ENCODE assay signal across 1 cellular context in genomic region chr3:72018339-72018984, GRCh38.
TF ChIP-seq lines count a peak whose summit lies in the region.

No MANE protein-coding gene starts in this region.

TF ChIP-seq in K562, 482 proteins besides CTCF, POLR2A, EP300 and RAD21 (continued from another document):
- TF ChIP-seq ZBTB49 (CRISPR knock-in tag; IDR thresholded peaks at IDR 0.05; ENCODE audit: borderline replicate concordance) (no peak), ASH1L (IDR thresholded peaks at IDR 0.05; ENCODE audit: borderline replicate concordance, low read depth, partially characterized antibody) (no peak), CBFA2T3 (IDR thresholded peaks at IDR 0.05) (peak; percentile 25; the same call in 1 of the 2 replicates), RCOR1 (IDR thresholded peaks at IDR 0.05; ENCODE audit: borderline replicate concordance in 1 of 2, low read depth in 2 of 2, low read length in 2 of 2) (0 out of 4 replicates have a peak, but pooled peaks of 1 of the 2 experiments have one; percentile 51), NFE2 (IDR thresholded peaks at IDR 0.05; ENCODE audit: low read depth) (peak; percentile 97), HOXB6 (CRISPR knock-in tag; IDR thresholded peaks at IDR 0.05; ENCODE audit: borderline replicate concordance) (no peak), ZNF644 (tag; IDR thresholded peaks at IDR 0.05; ENCODE audit: low read depth) (0 out of 2 replicates have a peak, but pooled peaks have one; percentile 28), ZNF592 (IDR thresholded peaks at IDR 0.05) (peak; percentile 74; the same call in 1 of the 2 replicates), RBM15 (IDR thresholded peaks at IDR 0.05; ENCODE audit: insufficient read depth, low read length) (no peak), NR2C2 (CRISPR knock-in tag; IDR thresholded peaks at IDR 0.05) (no peak), NR2C2 (tag; IDR thresholded peaks at IDR 0.05) (0 out of 2 replicates have a peak, but pooled peaks have one; percentile 58), PBX2 (CRISPR knock-in tag; IDR thresholded peaks at IDR 0.05; ENCODE audit: low read depth) (no peak), PBX2 (tag; conservative IDR thresholded peaks at IDR 0.05; ENCODE audit: low read depth) (no peak; the same call in 1 of the 2 replicates), ZNF232 (CRISPR knock-in tag; IDR thresholded peaks at IDR 0.05) (no peak), EP400 (IDR thresholded peaks at IDR 0.05) (no peak), MAFK (IDR thresholded peaks at IDR 0.05; ENCODE audit: low read length) (peak; percentile 98), RNF2 (IDR thresholded peaks at IDR 0.05) (0 out of 2 replicates have a peak, but pooled peaks have one; percentile 20), ARNT (IDR thresholded peaks at IDR 0.05) (0 out of 4 replicates have a peak, but pooled peaks of 1 of the 2 experiments have one; percentile 21), SPI1 (IDR thresholded peaks at IDR 0.05; ENCODE audit: borderline replicate concordance, low read depth, low read length) (no peak), NBN (IDR thresholded peaks at IDR 0.05; ENCODE audit: low read depth) (0 out of 2 replicates have a peak, but pooled peaks have one; percentile 41), HES1 (IDR thresholded peaks at IDR 0.05; ENCODE audit: low read depth) (no peak), E2F3 (CRISPR knock-in tag; IDR thresholded peaks at IDR 0.05) (no peak), EGR1 (conservative IDR thresholded peaks at IDR 0.05) (peak; percentile 75)
